Comparison of ENCODE assay signal across 9 cellular contexts in genomic region chr6:38871745-38872568, GRCh38.
DNase-seq lines count a peak whose midpoint lies in the region; ATAC-seq, FAIRE-seq and TF ChIP-seq lines count a peak whose summit lies in the region.
"Had no signal": no experiment of that assay in that cellular context is flagged by ENCODE, and none has a peak within 500 bp of the region (broad histone marks: within the 10 kb centered on the region; RNA-seq: fewer than 3 reads in every experiment).

No MANE protein-coding gene starts in this region.

- CTCF ChIA-PET in activated CD4-positive, alpha-beta memory T cell treated with anti-CD3 and anti-CD28 coated beads, Interleukin-2, amount 10 ng/mL, durations not matched to agents 7 days and 5 days (lab: Charles Lee), result interaction anchor here (0.6 to 2.5 kb wide), 20 partner anchors 9 to 492 kb away, joined by 3 to 12 read pairs (median 4); no protein-coding TSS in a partner anchor

- DNase-seq in AG09319 (ENCODE audit: extremely low read depth, low read depth), result no peak
- peak; percentile 44 for DNase-seq in GM20000 (ENCODE audit: low spot score)
- peak; percentile 13 for DNase-seq in NCI-H526 treated with DMSO at 0.1 percent for 48 hours (lab: John Stamatoyannopoulos, UW)
- peak; percentile 66 for DNase-seq in activated CD4-positive, alpha-beta memory T cell treated with anti-CD3 and anti-CD28 coated beads, Interleukin-2, amount 10 ng/mL, durations not matched to agents 7 days and 5 days
- peak; percentile 66 for DNase-seq in myocyte (ENCODE audit: low read depth)
- DNase-seq in stimulated activated naive CD8-positive, alpha-beta T cell treated with anti-CD3 and anti-CD28 coated beads, Interleukin-15, Interleukin-2, amounts not matched to agents 100 U/mL and 50 U/mL, for 24 hours, result peak; percentile 73
- no peak for DNase-seq in amniotic stem cell (lab: John Stamatoyannopoulos, UW)

- H3K4me1 Mint-ChIP-seq in activated CD4-positive, alpha-beta memory T cell treated with anti-CD3 and anti-CD28 coated beads, Interleukin-2, amount 10 ng/mL, durations not matched to agents 7 days and 5 days, result peaks cover 19% of the 10 kb centered on the region

- POLR2A ChIA-PET in activated CD4-positive, alpha-beta memory T cell treated with anti-CD3 and anti-CD28 coated beads, Interleukin-2, amount 10 ng/mL, durations not matched to agents 7 days and 5 days (lab: Charles Lee), result no interaction called here

- no peaks in the 10 kb centered on the region for H3K9me3 Mint-ChIP-seq in activated CD4-positive, alpha-beta memory T cell treated with anti-CD3 and anti-CD28 coated beads, Interleukin-2, amount 10 ng/mL, durations not matched to agents 7 days and 5 days
- H3K9me3 Mint-ChIP-seq: stimulated activated naive CD8-positive, alpha-beta T cell treated with anti-CD3 and anti-CD28 coated beads, Interleukin-15, Interleukin-2, amounts not matched to agents 100 ng/mL and 50 ng/mL, for 24 hours had no signal

- FAIRE-seq in endometrium (lab: Jason Lieb, UNC), result peak; percentile 29

- H3K36me3 Mint-ChIP-seq in activated CD4-positive, alpha-beta memory T cell treated with anti-CD3 and anti-CD28 coated beads, Interleukin-2, amount 10 ng/mL, durations not matched to agents 7 days and 5 days (ENCODE audit: low read depth), result no peaks in the 10 kb centered on the region

- peaks cover 6% of the 10 kb centered on the region for H3K27me3 Mint-ChIP-seq in activated CD4-positive, alpha-beta memory T cell treated with anti-CD3 and anti-CD28 coated beads, Interleukin-2, amount 10 ng/mL, durations not matched to agents 7 days and 5 days
- H3K27me3 Mint-ChIP-seq: stimulated activated naive CD8-positive, alpha-beta T cell treated with anti-CD3 and anti-CD28 coated beads, Interleukin-15, Interleukin-2, amounts not matched to agents 100 ng/mL and 50 ng/mL, for 24 hours had no signal

- H3K4me3 Mint-ChIP-seq in activated CD4-positive, alpha-beta memory T cell treated with anti-CD3 and anti-CD28 coated beads, Interleukin-2, amount 10 ng/mL, durations not matched to agents 7 days and 5 days, result no peak overlapping the region
- H3K4me3 Mint-ChIP-seq: stimulated activated naive CD8-positive, alpha-beta T cell treated with anti-CD3 and anti-CD28 coated beads, Interleukin-15, Interleukin-2, amounts not matched to agents 100 ng/mL and 50 ng/mL, for 24 hours had no signal

- peak; percentile 55 for ATAC-seq in stimulated activated naive CD8-positive, alpha-beta T cell treated with anti-CD3 and anti-CD28 coated beads, Interleukin-15, Interleukin-2, amounts not matched to agents 100 U/mL and 50 U/mL, for 24 hours

- no peak overlapping the region for H3K27ac Mint-ChIP-seq in activated CD4-positive, alpha-beta memory T cell treated with anti-CD3 and anti-CD28 coated beads, Interleukin-2, amount 10 ng/mL, durations not matched to agents 7 days and 5 days
- H3K27ac Mint-ChIP-seq: stimulated activated naive CD8-positive, alpha-beta T cell treated with anti-CD3 and anti-CD28 coated beads, Interleukin-15, Interleukin-2, amounts not matched to agents 100 ng/mL and 50 ng/mL, for 24 hours had no signal

- TF ChIP-seq CTCF in AG09319 (IDR thresholded peaks at IDR 0.05; ENCODE audit: low read depth, low read length), result peak; percentile 92
- peak; percentile 74 for TF ChIP-seq CTCF in GM20000 (IDR thresholded peaks at IDR 0.05; ENCODE audit: extremely low read depth, missing control alignments)

Comparison
In these comparisons a context has a peak if more than half of its experiments do, and no peak if none do; other contexts are left out.
1. DNase-seq: peak in GM20000 (single experiment), NCI-H526 treated with DMSO at 0.1 percent for 48 hours (single experiment), activated CD4-positive, alpha-beta memory T cell treated with anti-CD3 and anti-CD28 coated beads, Interleukin-2, amount 10 ng/mL, durations not matched to agents 7 days and 5 days (single experiment), myocyte (single experiment) and stimulated activated naive CD8-positive, alpha-beta T cell treated with anti-CD3 and anti-CD28 coated beads, Interleukin-15, Interleukin-2, amounts not matched to agents 100 U/mL and 50 U/mL, for 24 hours (single experiment); none in AG09319 (single experiment) and amniotic stem cell (single experiment).